ENCODE assay signal across 23 cellular contexts in genomic region chr5:157961828-157962390, GRCh38.
DNase-seq lines count a peak whose midpoint lies in the region; ATAC-seq and TF ChIP-seq lines count a peak whose summit lies in the region.
"Had no signal": no experiment of that assay in that cellular context is flagged by ENCODE, and none has a peak within 500 bp of the region (broad histone marks: within the 10 kb centered on the region; RNA-seq: fewer than 3 reads in every experiment).

No MANE protein-coding gene starts in this region.

- H3K4me2 ChIP-seq in neural progenitor cell = no peak overlapping the region
- H3K4me2 ChIP-seq: A549, BLaER1 had no signal

- H3K4me1 Mint-ChIP-seq in neural progenitor cell = peaks cover 16% of the 10 kb centered on the region
- peaks cover 3% of the 10 kb centered on the region for H3K4me1 Mint-ChIP-seq in CD14-positive monocyte
- H3K4me1 Mint-ChIP-seq: activated naive CD4-positive, alpha-beta T cell treated with anti-CD3 and anti-CD28 coated beads, Interleukin-2, amount 50 U/mL, for 24 hours; central memory CD8-positive, alpha-beta T cell; naive thymus-derived CD4-positive, alpha-beta T cell; stimulated activated memory B cell treated with anti-CD40 and anti-IgM and Interleukin-4, amounts not matched to agents 10 μg/mL and 1 μg/mL and 100 μg/mL, for 72 hours had no signal

- TF ChIP-seq CTCF in neural progenitor cell (IDR thresholded peaks at IDR 0.05) (no peak), heart right ventricle (IDR thresholded peaks at IDR 0.05) (no peak), RWPE1 (conservative IDR thresholded peaks at IDR 0.05; ENCODE audit: low read depth) (no peak), CD14-positive monocyte (IDR thresholded peaks at IDR 0.05) (no peak)

- CTCF ChIA-PET in RWPE1 (lab: Yijun Ruan, JAX) = interaction anchor here (0.7 to 0.8 kb wide), 2 partner anchors 145 to 218 kb away, joined by 4 read pairs; no protein-coding TSS in a partner anchor

- H4K20me1 ChIP-seq in neural progenitor cell (ENCODE audit: low read depth) = no peaks in the 10 kb centered on the region
- H4K20me1 ChIP-seq: BLaER1 had no signal

- peak in 2 of 3 experiments; percentile 49 to 64 for DNase-seq in NCI-H1417 (lab: John Stamatoyannopoulos, UW)
- DNase-seq in NCI-H1417 treated with DMSO at 0.1 percent for 48 hours (lab: John Stamatoyannopoulos, UW) = no peak
- peak; percentile 23 for DNase-seq in NCI-H187 treated with DMSO at 0.1 percent for 48 hours (lab: John Stamatoyannopoulos, UW)
- no peak for DNase-seq in neural progenitor cell (ENCODE audit: low spot score)
- no peak for DNase-seq in heart right ventricle
- no peak for DNase-seq in RWPE1 (ENCODE audit: low spot score)
- DNase-seq in CD14-positive monocyte (ENCODE audit: low spot score) = no peak
- DNase-seq: activated CD4-positive, alpha-beta T cell treated with anti-CD3 and anti-CD28 coated beads for 1 hour; activated T-cell treated with anti-CD3 and anti-CD28 coated beads, Interleukin-2, amount 50 U/mL, for 48 hours; kidney glomerular epithelial cell; naive thymus-derived CD4-positive, alpha-beta T cell; pancreas; stimulated activated CD4-positive, alpha-beta T cell treated with anti-CD3 and anti-CD28 coated beads, Interleukin-1b, Interleukin-23, amount 100 ng/mL, for 48 hours had no signal

- no peak overlapping the region for H3K9ac ChIP-seq in neural progenitor cell
- H3K9ac ChIP-seq: BLaER1 had no signal

- H3K79me2 ChIP-seq in neural progenitor cell (ENCODE audit: low read depth) = no peaks in the 10 kb centered on the region

- H3K36me3 Mint-ChIP-seq in neural progenitor cell (no peaks in the 10 kb centered on the region), CD14-positive monocyte (no peaks in the 10 kb centered on the region)
- H3K36me3 Mint-ChIP-seq: activated naive CD4-positive, alpha-beta T cell treated with anti-CD3 and anti-CD28 coated beads, Interleukin-2, amount 50 U/mL, for 24 hours; naive thymus-derived CD4-positive, alpha-beta T cell; stimulated activated memory B cell treated with anti-CD40 and anti-IgM and Interleukin-4, amounts not matched to agents 10 μg/mL and 1 μg/mL and 100 μg/mL, for 72 hours had no signal

- H3K27ac Mint-ChIP-seq in neural progenitor cell (peak overlapping the region; percentile 8), CD14-positive monocyte (no peak overlapping the region)
- H3K27ac Mint-ChIP-seq: activated naive CD4-positive, alpha-beta T cell treated with anti-CD3 and anti-CD28 coated beads, Interleukin-2, amount 50 U/mL, for 24 hours; stimulated activated memory B cell treated with anti-CD40 and anti-IgM and Interleukin-4, amounts not matched to agents 10 μg/mL and 1 μg/mL and 100 μg/mL, for 72 hours had no signal

- H3K4me3 ChIP-seq in neural progenitor cell (no peak overlapping the region), heart right ventricle (no peak overlapping the region)
- H3K4me3 ChIP-seq: A549, BLaER1, esophagus muscularis mucosa, GM12878, pancreas, thoracic aorta had no signal

- H3K36me3 ChIP-seq in neural progenitor cell (no peaks in the 10 kb centered on the region), heart right ventricle (no peaks in the 10 kb centered on the region)
- H3K36me3 ChIP-seq: BLaER1, esophagus muscularis mucosa, pancreas, thoracic aorta had no signal

- H3F3A ChIP-seq in neural progenitor cell (ENCODE audit: low read depth) = peaks cover 3% of the 10 kb centered on the region

- POLR2A ChIA-PET in RWPE1 (lab: Yijun Ruan, JAX; ENCODE audit: low non-redundant PET) = no interaction called here

- H3K27me3 ChIP-seq in neural progenitor cell (no peaks in the 10 kb centered on the region), heart right ventricle (no peaks in the 10 kb centered on the region)
- H3K27me3 ChIP-seq: BLaER1, esophagus muscularis mucosa, pancreas had no signal

- H2AFZ ChIP-seq in neural progenitor cell (replicated peaks) = no peak overlapping the region

- H3K4me3 Mint-ChIP-seq in neural progenitor cell (no peak overlapping the region), CD14-positive monocyte (no peak overlapping the region)
- H3K4me3 Mint-ChIP-seq: activated naive CD4-positive, alpha-beta T cell treated with anti-CD3 and anti-CD28 coated beads, Interleukin-2, amount 50 U/mL, for 24 hours; central memory CD8-positive, alpha-beta T cell; naive thymus-derived CD4-positive, alpha-beta T cell; stimulated activated memory B cell treated with anti-CD40 and anti-IgM and Interleukin-4, amounts not matched to agents 10 μg/mL and 1 μg/mL and 100 μg/mL, for 72 hours had no signal

- H3K4me1 ChIP-seq in neural progenitor cell (peaks cover 2% of the 10 kb centered on the region), heart right ventricle (no peaks in the 10 kb centered on the region)
- H3K4me1 ChIP-seq: A549, BLaER1, pancreas had no signal

- intact Hi-C loops in heart right ventricle (cut with DNase I) = no loop called here
- intact Hi-C loops in CD14-positive monocyte (cut with micrococcal nuclease) = no loop called here

- 39 to 52% methylated on average over 5 of the region's 5 CpGs for WGBS in heart right ventricle, 2 donors

- H3K9me3 ChIP-seq in neural progenitor cell (ENCODE audit: low read depth) (no peaks in the 10 kb centered on the region), heart right ventricle (peaks cover 0 to 9% (median 0%) of the 10 kb centered on the region in 11 donors)
- H3K9me3 ChIP-seq: A549, BLaER1, pancreas, thoracic aorta had no signal

- peaks cover 2% of the 10 kb centered on the region for H3K9me3 Mint-ChIP-seq in neural progenitor cell
- peaks cover 0 to 4% (median 0%) of the 10 kb centered on the region in 7 donors for H3K9me3 Mint-ChIP-seq in CD14-positive monocyte
- H3K9me3 Mint-ChIP-seq: activated naive CD4-positive, alpha-beta T cell treated with anti-CD3 and anti-CD28 coated beads, Interleukin-2, amount 50 U/mL, for 24 hours; central memory CD8-positive, alpha-beta T cell; stimulated activated memory B cell treated with anti-CD40 and anti-IgM and Interleukin-4, amounts not matched to agents 10 μg/mL and 1 μg/mL and 100 μg/mL, for 72 hours had no signal

- H3K27ac ChIP-seq in neural progenitor cell = no peak overlapping the region
- H3K27ac ChIP-seq in heart right ventricle = no peak overlapping the region
- no peak overlapping the region for H3K27ac ChIP-seq in RWPE1
- H3K27ac ChIP-seq: A549, BLaER1, esophagus muscularis mucosa, pancreas, thoracic aorta had no signal

- peaks cover 3% of the 10 kb centered on the region for H3K27me3 Mint-ChIP-seq in neural progenitor cell (ENCODE audit: insufficient read depth, low read depth)
- H3K27me3 Mint-ChIP-seq in CD14-positive monocyte (ENCODE audit: low read depth in 3 of 3) = no peaks in the 10 kb centered on the region
- H3K27me3 Mint-ChIP-seq: stimulated activated memory B cell treated with anti-CD40 and anti-IgM and Interleukin-4, amounts not matched to agents 10 μg/mL and 1 μg/mL and 100 μg/mL, for 72 hours had no signal

- ATAC-seq in SK-N-SH treated with all-trans-retinoic acid at 6 μM for 48 hours (peak; percentile 65), heart right ventricle (no peak)
- ATAC-seq: A549; GM12878; naive thymus-derived CD4-positive, alpha-beta T cell; Right ventricle myocardium inferior; stimulated activated memory B cell treated with anti-CD40 and anti-IgM and Interleukin-4, amounts not matched to agents 10 μg/mL and 1 μg/mL and 100 μg/mL, for 72 hours had no signal

TF ChIP-seq in SK-N-SH treated with all-trans-retinoic acid at 6 μM for 48 hours, 23 proteins besides CTCF, POLR2A, EP300 and RAD21:
- TF ChIP-seq, protein P1, sequence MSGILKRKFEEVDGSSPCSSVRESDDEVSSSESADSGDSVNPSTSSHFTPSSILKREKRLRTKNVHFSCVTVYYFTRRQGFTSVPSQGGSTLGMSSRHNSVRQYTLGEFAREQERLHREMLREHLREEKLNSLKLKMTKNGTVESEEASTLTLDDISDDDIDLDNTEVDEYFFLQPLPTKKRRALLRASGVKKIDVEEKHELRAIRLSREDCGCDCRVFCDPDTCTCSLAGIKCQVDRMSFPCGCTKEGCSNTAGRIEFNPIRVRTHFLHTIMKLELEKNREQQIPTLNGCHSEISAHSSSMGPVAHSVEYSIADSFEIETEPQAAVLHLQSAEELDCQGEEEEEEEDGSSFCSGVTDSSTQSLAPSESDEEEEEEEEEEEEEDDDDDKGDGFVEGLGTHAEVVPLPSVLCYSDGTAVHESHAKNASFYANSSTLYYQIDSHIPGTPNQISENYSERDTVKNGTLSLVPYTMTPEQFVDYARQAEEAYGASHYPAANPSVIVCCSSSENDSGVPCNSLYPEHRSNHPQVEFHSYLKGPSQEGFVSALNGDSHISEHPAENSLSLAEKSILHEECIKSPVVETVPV (CRISPR knock-in tag; IDR thresholded peaks at IDR 0.05) = no peak
- TF ChIP-seq ISL1 (CRISPR knock-in tag; IDR thresholded peaks at IDR 0.05) (peak; percentile 59), SNAI2 (CRISPR knock-in tag; IDR thresholded peaks at IDR 0.05) (no peak)

Comparison
In these comparisons a context has a peak if more than half of its experiments do, and no peak if none do; other contexts are left out.
1. DNase-seq: peak in NCI-H1417 (2 of 3) and NCI-H187 treated with DMSO at 0.1 percent for 48 hours (single experiment); none in NCI-H1417 treated with DMSO at 0.1 percent for 48 hours (single experiment), neural progenitor cell (single experiment), heart right ventricle (0 of 2), RWPE1 (single experiment) and CD14-positive monocyte (single experiment).